8 cellular contexts compared by ENCODE assay signal in the genomic region with DNA sequence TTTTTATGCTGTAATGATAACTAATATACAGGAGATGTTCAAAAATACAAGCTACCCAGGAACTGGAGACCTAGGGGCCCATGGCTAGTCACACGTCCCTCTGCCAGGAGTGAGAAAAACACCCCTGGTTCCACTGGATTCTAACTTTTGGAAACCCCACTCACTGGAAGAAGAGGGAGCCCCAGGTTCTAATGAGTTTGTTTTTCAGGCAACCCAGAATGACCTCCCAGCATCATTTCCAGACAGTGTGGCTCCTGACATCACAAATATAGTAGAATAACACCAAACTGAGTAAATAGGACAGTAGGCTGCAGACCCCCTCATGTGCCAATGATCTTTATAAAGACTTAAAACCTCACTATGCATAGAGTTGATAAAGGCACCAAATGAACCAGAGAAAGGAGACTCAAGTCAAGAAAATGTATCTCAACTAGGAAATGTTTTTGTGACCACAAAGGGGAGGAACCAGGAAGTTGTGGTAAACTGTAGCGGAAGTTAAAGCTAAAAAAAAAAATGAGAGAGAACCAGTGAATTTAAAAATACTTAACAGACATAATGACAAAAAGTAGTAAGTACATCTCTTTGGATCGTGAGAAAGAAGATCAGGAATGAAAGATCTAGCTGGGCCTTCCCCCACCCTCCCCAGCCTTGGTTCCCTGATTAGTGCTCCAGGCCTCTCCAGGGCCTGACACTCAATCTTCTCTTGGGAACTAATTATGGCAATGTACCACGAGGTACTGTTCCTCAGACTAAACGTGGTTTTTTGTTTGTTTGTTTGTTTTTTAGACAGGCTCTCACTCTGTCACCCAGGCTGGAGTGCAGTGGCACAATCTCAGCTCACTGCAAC. TPM values are rescaled to one million over a fixed set of nuclear protein-coding genes. Genes with fewer than 3 reads are reported as not detected.
DNase-seq lines count a peak whose midpoint lies in the region; ATAC-seq and TF ChIP-seq lines count a peak whose summit lies in the region.

No MANE protein-coding gene starts in this region.

- peak overlapping the region; percentile 39 for H3K27ac ChIP-seq in urinary bladder (ENCODE audit: low read depth)

- intact Hi-C loops in Right ventricle myocardium superior (cut with DNase I) (no loop called here), Right ventricle myocardium inferior (cut with DNase I) (no loop called here)

- no peak overlapping the region for H3K4me3 ChIP-seq in urinary bladder (ENCODE audit: low read depth, low read length)

- no peaks in the 10 kb centered on the region for H3K36me3 ChIP-seq in urinary bladder (ENCODE audit: insufficient read depth)

- peaks cover 8% of the 10 kb centered on the region for H3K4me1 Mint-ChIP-seq in endothelial cell (ENCODE audit: unreplicated experiment)

- 34% methylated on average over 5 of the region's 5 CpGs for WGBS in urinary bladder

- no peaks in the 10 kb centered on the region for H3K9me3 Mint-ChIP-seq in endothelial cell (ENCODE audit: unreplicated experiment)

- H3K4me3 Mint-ChIP-seq in endothelial cell (ENCODE audit: unreplicated experiment): no peak overlapping the region

- no peaks in the 10 kb centered on the region for H3K4me1 ChIP-seq in urinary bladder (ENCODE audit: insufficient read depth)

- ATAC-seq in Right ventricle myocardium superior (ENCODE audit: poor library complexity): peak; percentile 51
- ATAC-seq in Right ventricle myocardium inferior: no peak
- no peak for ATAC-seq in HG02610 (IDR thresholded peaks at IDR 0.05; ENCODE audit: unreplicated experiment)

- H3K36me3 Mint-ChIP-seq in endothelial cell (ENCODE audit: low read depth, unreplicated experiment): no peaks in the 10 kb centered on the region

- peak overlapping the region; percentile 80 for H3K27ac Mint-ChIP-seq in endothelial cell (ENCODE audit: unreplicated experiment)

- H3K27me3 Mint-ChIP-seq in endothelial cell (ENCODE audit: unreplicated experiment): no peaks in the 10 kb centered on the region

- DNase-seq in Right ventricle myocardium superior (no peak), Right ventricle myocardium inferior (ENCODE audit: missing footprints) (no peak), NOMO-1 treated with DMSO at 0.1 percent for 48 hours (lab: John Stamatoyannopoulos, UW; ENCODE audit: unreplicated experiment) (peak; percentile 87), endothelial cell (ENCODE audit: low spot score) (no peak), NCI-H1436 (lab: John Stamatoyannopoulos, UW) (no peak)
- no peak for DNase-seq in stimulated activated CD4-positive, alpha-beta T cell treated with anti-CD3 and anti-CD28 coated beads, Interleukin-2, amount 100 ng/mL, for 24 hours

- no peak for TF ChIP-seq CTCF in endothelial cell (IDR thresholded peaks at IDR 0.05; ENCODE audit: unreplicated experiment)

RNA-seq across cellular contexts. Expression of gene HLA-E, which starts 19.8 kb away (rescaled TPM):
- total RNA-seq in Right ventricle myocardium superior (145 TPM), Right ventricle myocardium inferior (152 TPM), endothelial cell (ENCODE audit: unreplicated experiment) (274 TPM), urinary bladder (141 TPM)
- 564 TPM for polyA plus RNA-seq in urinary bladder

RNA-seq across cellular contexts. Expression of gene GNL1, which starts 47.2 kb away (rescaled TPM):
- total RNA-seq in Right ventricle myocardium superior (17.6 TPM), Right ventricle myocardium inferior (18.3 TPM), endothelial cell (ENCODE audit: unreplicated experiment) (109 TPM), urinary bladder (30.9 TPM)
- 63.7 TPM for polyA plus RNA-seq in urinary bladder

RNA-seq across cellular contexts. Expression of gene PRR3, which starts 48.0 kb away (rescaled TPM):
- total RNA-seq in Right ventricle myocardium superior (1.4 TPM), Right ventricle myocardium inferior (2.8 TPM), endothelial cell (ENCODE audit: unreplicated experiment) (12.6 TPM), urinary bladder (8.5 TPM)
- polyA plus RNA-seq in urinary bladder: 11.0 TPM
